ENCODE assay signal across 26 cellular contexts in genomic region chr5:3518057-3518456, GRCh38.
"Had no signal": no experiment of that assay in that cellular context is flagged by ENCODE, and none has a peak within 500 bp of the region (broad histone marks: within the 10 kb centered on the region; RNA-seq: fewer than 3 reads in every experiment).

No MANE protein-coding gene starts in this region.

- ATAC-seq: lower lobe of right lung; naive thymus-derived CD8-positive, alpha-beta T cell; psoas muscle; right lobe of liver; stimulated activated naive B cell treated with anti-CD40 and anti-IgM and Interleukin-4, amounts not matched to agents 10 μg/mL and 1 μg/mL and 100 μg/mL, for 72 hours; stimulated activated naive CD8-positive, alpha-beta T cell treated with anti-CD3 and anti-CD28 coated beads, Interleukin-15, Interleukin-2, amounts not matched to agents 100 U/mL and 50 U/mL, for 24 hours had no signal

- H3K9me3 ChIP-seq: lower lobe of right lung, neutrophil, psoas muscle, right atrium auricular region, right lobe of liver, stomach, testis, thyroid gland, transverse colon, upper lobe of left lung, vagina had no signal

- H3K4me3 ChIP-seq: lower lobe of right lung, psoas muscle, right atrium auricular region, right lobe of liver, skin epidermis, stomach, testis, thyroid gland, transverse colon, upper lobe of left lung, vagina had no signal

- H3K27me3 ChIP-seq: neutrophil, right atrium auricular region, right lobe of liver, testis, thyroid gland, transverse colon, upper lobe of left lung, vagina had no signal

- H2AFZ ChIP-seq: parathyroid adenoma had no signal

- H3K9ac ChIP-seq: parathyroid adenoma had no signal

- DNase-seq: hypothalamus; immature natural killer cell; kidney; lower lobe of right lung; mammary epithelial cell; mesenchymal stem cell; naive thymus-derived CD8-positive, alpha-beta T cell; occipital lobe; psoas muscle; right lobe of liver; stimulated activated CD4-positive, alpha-beta T cell treated with anti-CD3 and anti-CD28 coated beads, Interleukin-12 subunit alpha, Interleukin-12 subunit beta, amount 100 ng/mL, for 4 hours; stimulated activated CD4-positive, alpha-beta T cell treated with anti-CD3 and anti-CD28 coated beads, Interleukin-15, amount 100 ng/mL, for 24 hours; stimulated activated CD4-positive, alpha-beta T cell treated with anti-CD3 and anti-CD28 coated beads, Interleukin-2, amount 100 ng/mL, for 24 hours; stimulated activated CD4-positive, alpha-beta T cell treated with anti-CD3 and anti-CD28 coated beads, Interleukin-4, amount 100 ng/mL, for 1 hour; stimulated activated naive B cell treated with anti-CD40 and anti-IgM and Interleukin-4, amounts not matched to agents 10 μg/mL and 1 μg/mL and 100 μg/mL, for 72 hours; stimulated activated naive CD8-positive, alpha-beta T cell treated with anti-CD3 and anti-CD28 coated beads, Interleukin-15, Interleukin-2, amounts not matched to agents 100 U/mL and 50 U/mL, for 24 hours; stomach; testis; transverse colon; upper lobe of left lung had no signal

- H3K27ac ChIP-seq: lower lobe of right lung, neutrophil, parathyroid adenoma, psoas muscle, right atrium auricular region, right lobe of liver, skin epidermis, stomach, testis, thyroid gland, transverse colon, upper lobe of left lung, vagina had no signal

- H3K4me1 ChIP-seq: lower lobe of right lung, parathyroid adenoma, psoas muscle, right atrium auricular region, right lobe of liver, stomach, testis, thyroid gland, transverse colon, upper lobe of left lung, vagina had no signal

- H3K36me3 ChIP-seq: lower lobe of right lung, neutrophil, right atrium auricular region, right lobe of liver, stomach, thyroid gland, transverse colon, upper lobe of left lung, vagina had no signal

- H3K79me2 ChIP-seq: parathyroid adenoma had no signal
